Comparison of ENCODE assay signal across 15 cellular contexts in genomic region chr2:147577323-147578014, GRCh38.
A peak's percentile ranks its signal among the peaks of the same experiment; 100 is the strongest.
DNase-seq lines count a peak whose midpoint lies in the region; ATAC-seq, FAIRE-seq and TF ChIP-seq lines count a peak whose summit lies in the region.
"Had no signal": no experiment of that assay in that cellular context is flagged by ENCODE, and none has a peak within 500 bp of the region (broad histone marks: within the 10 kb centered on the region; RNA-seq: fewer than 3 reads in every experiment).

No MANE protein-coding gene starts in this region.

- no peak overlapping the region for H4K91ac ChIP-seq in neuronal stem cell (ENCODE audit: low read depth, low read length, poor library complexity)

- whole genome bisulfite sequencing in GM12878 (ENCODE audit: insufficient coverage, insufficient replicate concordance, low lambda C conversion rate, missing lambda C conversion rate), result 30% methylated on average over 8 of the region's 8 CpGs
- 59% methylated on average over 8 of the region's 8 CpGs for WGBS in liver
- no CpG with 5 or more reads among the region's 8 CpGs for WGBS in neuronal stem cell (ENCODE audit: extremely low coverage in 2 of 2, insufficient read length in 2 of 2, insufficient replicate concordance in 1 of 2), 2 donors

- TF ChIP-seq POLR2A in GM12878 (IDR thresholded peaks at IDR 0.05; ENCODE audit: low read depth, low read length), result no peak

- intact Hi-C loops in GM12878 (cut with micrococcal nuclease; ENCODE audit: unreplicated experiment), result no loop called here

- DNase-seq in GM12878 (ENCODE audit: low read depth, low spot score) (no peak), neuronal stem cell (ENCODE audit: low spot score) (no peak), HPDE6-E6E7 (ENCODE audit: extremely low spot score) (no peak), cortex of kidney (lab: John Stamatoyannopoulos, UW) (no peak)
- no peak for DNase-seq in activated naive CD4-positive, alpha-beta T cell (lab: John Stamatoyannopoulos, UW)
- DNase-seq: C1 segment of cervical spinal cord; Calu3; CD4-positive, alpha-beta T cell; DMS79; GM23248; H7 had no signal

- no peaks in the 10 kb centered on the region for H3K9me3 ChIP-seq in GM12878 (replicated peaks; ENCODE audit: control insufficient read depth, insufficient read depth, low read length)
- H3K9me3 ChIP-seq in liver (ENCODE audit: control insufficient read depth in 4 of 4, low read length in 3 of 4), result peaks cover 0 to 5% (median 0%) of the 10 kb centered on the region in 4 donors
- H3K9me3 ChIP-seq in neuronal stem cell (replicated peaks in 1 of 2; ENCODE audit: control insufficient read depth in 2 of 2, insufficient read depth in 1 of 2, low read depth in 1 of 2, low read length in 2 of 2), result no peaks in the 10 kb centered on the region

- no peak for TF ChIP-seq EP300 in GM12878 (IDR thresholded peaks at IDR 0.05; ENCODE audit: borderline replicate concordance in 1 of 2, control insufficient read depth in 1 of 2, low read depth in 2 of 2, low read length in 2 of 2)

- H2BK12ac ChIP-seq in neuronal stem cell (ENCODE audit: low read length), result no peak overlapping the region

- ATAC-seq in GM12878 (0 out of 3 replicates have a peak, but pooled peaks have one; percentile 31), GM21825 (IDR thresholded peaks at IDR 0.05; ENCODE audit: unreplicated experiment) (no peak)

- H2BK120ac ChIP-seq in neuronal stem cell (ENCODE audit: low read depth, low read length), result no peak overlapping the region

- H3K79me1 ChIP-seq in neuronal stem cell (ENCODE audit: low read depth, low read length), result no peaks in the 10 kb centered on the region

- H3K4ac ChIP-seq in neuronal stem cell (ENCODE audit: low read length), result no peak overlapping the region

- no peak overlapping the region for H3K23ac ChIP-seq in neuronal stem cell (ENCODE audit: low read depth, low read length, poor library complexity)

- RAD21 ChIA-PET in GM12878 (lab: Charles Lee; ENCODE audit: unreplicated experiment), result no interaction called here

- no peak overlapping the region for H2BK5ac ChIP-seq in neuronal stem cell (ENCODE audit: low read length)

- no peak overlapping the region for H2AK5ac ChIP-seq in neuronal stem cell (ENCODE audit: low read depth, low read length)

- no TSS peak for BruUV-seq in GM12878 (replicated peaks; lab: Mats Ljungman, UMichigan)

- no peak overlapping the region for H4K8ac ChIP-seq in neuronal stem cell (ENCODE audit: low read depth, low read length)

- CTCF ChIA-PET in GM12878 (lab: Yijun Ruan, JAX), result interaction anchor here (1.0 kb wide), 1 partner anchor 15 kb away, joined by 3 read pairs; no protein-coding TSS in a partner anchor

- no peaks in the 10 kb centered on the region for H3K27me3 ChIP-seq in GM12878 (replicated peaks in 1 of 2; ENCODE audit: control insufficient read depth in 2 of 2, insufficient read depth in 2 of 2, low read length in 1 of 2)
- H3K27me3 ChIP-seq in liver (ENCODE audit: control insufficient read depth in 4 of 4, insufficient read depth in 4 of 4, low read length in 3 of 4), result no peaks in the 10 kb centered on the region
- no peaks in the 10 kb centered on the region for H3K27me3 ChIP-seq in neuronal stem cell (ENCODE audit: control insufficient read depth in 3 of 3, insufficient read depth in 3 of 3, low read depth in 1 of 3, low read length in 3 of 3)

- H3K14ac ChIP-seq in neuronal stem cell (ENCODE audit: low read length), result no peak overlapping the region

- POLR2A ChIA-PET in GM12878 (lab: Charles Lee), result no interaction called here

- H3K9ac ChIP-seq in GM12878 (ENCODE audit: control insufficient read depth, insufficient read depth, low read length), result no peak overlapping the region
- no peak overlapping the region for H3K9ac ChIP-seq in liver (ENCODE audit: low read depth in 1 of 2, low read length in 2 of 2)
- no peak overlapping the region for H3K9ac ChIP-seq in neuronal stem cell (ENCODE audit: low read depth, low read length, poor library complexity)
- H3K9ac ChIP-seq: GM23248 had no signal

- SMC1A ChIA-PET in GM12878 (lab: Charles Lee; ENCODE audit: uncharacterized antibody, unreplicated experiment), result interaction anchor here (0.6 kb wide), 1 partner anchor 444 kb away, joined by 3 read pairs; no protein-coding TSS in a partner anchor

- no peak overlapping the region for H3K4me2 ChIP-seq in GM12878 (ENCODE audit: control insufficient read depth, insufficient read depth)
- H3K4me2 ChIP-seq in neuronal stem cell (ENCODE audit: insufficient read depth, low read length, poor library complexity, severe bottlenecking), result no peak overlapping the region

- H3K79me2 ChIP-seq in GM12878 (ENCODE audit: control insufficient read depth, insufficient read depth, low read length), result no peaks in the 10 kb centered on the region

- H2BK15ac ChIP-seq in neuronal stem cell (ENCODE audit: low read length), result no peak overlapping the region

- in situ Hi-C loops in GM12878 (cut with MboI), result no loop called here

- H3K27ac ChIP-seq in GM12878 (ENCODE audit: control insufficient read depth, insufficient read depth) (no peak overlapping the region), liver (ENCODE audit: low read depth in 1 of 2, low read length in 2 of 2) (no peak overlapping the region), neuronal stem cell (replicated peaks; ENCODE audit: low read length) (no peak overlapping the region)
- H3K27ac ChIP-seq: GM23248 had no signal

- no peaks in the 10 kb centered on the region for H3K36me3 ChIP-seq in GM12878 (ENCODE audit: control insufficient read depth in 2 of 2, insufficient read depth in 2 of 2, low read length in 1 of 2)
- H3K36me3 ChIP-seq in liver (ENCODE audit: control insufficient read depth in 4 of 4, insufficient read depth in 3 of 4, low read depth in 1 of 4, low read length in 3 of 4), result no peaks in the 10 kb centered on the region
- H3K36me3 ChIP-seq in neuronal stem cell (replicated peaks in 1 of 2; ENCODE audit: control insufficient read depth in 2 of 2, insufficient read depth in 2 of 2, low read length in 2 of 2), result no peaks in the 10 kb centered on the region

- H3K18ac ChIP-seq in neuronal stem cell (ENCODE audit: low read length), result no peak overlapping the region

- FAIRE-seq in GM12878 (lab: Jason Lieb, UNC), result no peak
- FAIRE-seq: A204.1, GM12891 had no signal

- no peak overlapping the region for H2AFZ ChIP-seq in GM12878 (ENCODE audit: control insufficient read depth, low read depth, low read length)
- peak overlapping the region; percentile 7 for H2AFZ ChIP-seq in neuronal stem cell (ENCODE audit: low read length)
- H2AFZ ChIP-seq: GM23248 had no signal

- H4K20me1 ChIP-seq in GM12878 (ENCODE audit: control insufficient read depth, insufficient read depth), result no peaks in the 10 kb centered on the region

- H3K4me3 ChIP-seq in GM12878 (no peak overlapping the region), liver (ENCODE audit: low read depth in 1 of 3, low read length in 3 of 3) (no peak overlapping the region), neuronal stem cell (ENCODE audit: low read length in 2 of 2) (no peak overlapping the region)
- H3K4me3 ChIP-seq: GM23248 had no signal

- no peaks in the 10 kb centered on the region for H3K4me1 ChIP-seq in GM12878 (ENCODE audit: control insufficient read depth, insufficient read depth, low read length)
- peaks cover 0 to 5% (median 2%) of the 10 kb centered on the region in 4 donors for H3K4me1 ChIP-seq in liver (ENCODE audit: control insufficient read depth in 4 of 4, insufficient read depth in 4 of 4, low read length in 3 of 4)
- no peaks in the 10 kb centered on the region for H3K4me1 ChIP-seq in neuronal stem cell (ENCODE audit: control insufficient read depth in 2 of 2, insufficient read depth in 1 of 2, low read depth in 1 of 2, low read length in 2 of 2)

- TF ChIP-seq CTCF in GM12878 (IDR thresholded peaks at IDR 0.05 in 2 of 3, conservative IDR thresholded peaks at IDR 0.05 in 1 of 3; ENCODE audit: control insufficient read depth in 2 of 3, extremely low read depth in 1 of 3, insufficient read depth in 1 of 3, low read depth in 3 of 3, low read length in 3 of 3) (no peak), liver (IDR thresholded peaks at IDR 0.05; ENCODE audit: low read depth, low read length, missing input control) (no peak)

- TF ChIP-seq RAD21 in GM12878 (IDR thresholded peaks at IDR 0.05; ENCODE audit: insufficient read depth, low read depth, low read length), result no peak
- TF ChIP-seq RAD21 in liver (IDR thresholded peaks at IDR 0.05), result peak in 1 of 2 donors; percentile 4

TF ChIP-seq in GM12878, 131 proteins besides CTCF, POLR2A, EP300 and RAD21:
- TF ChIP-seq NR2C2 (IDR thresholded peaks at IDR 0.05; ENCODE audit: borderline replicate concordance, control insufficient read depth, insufficient read length, low read depth) (no peak), PML (IDR thresholded peaks at IDR 0.05; ENCODE audit: low read length) (no peak), POLR2AphosphoS2 (IDR thresholded peaks at IDR 0.05; ENCODE audit: low read depth, low read length) (no peak), YBX1 (IDR thresholded peaks at IDR 0.05) (no peak), USF2 (IDR thresholded peaks at IDR 0.05; ENCODE audit: borderline replicate concordance, low read depth, low read length) (no peak), JUND (IDR thresholded peaks at IDR 0.05; ENCODE audit: low read depth, low read length) (no peak), ZNF217 (IDR thresholded peaks at IDR 0.05) (no peak)
TF ChIP-seq in GM12878: peak in this region for 0.

TF ChIP-seq in liver, 16 proteins besides CTCF, POLR2A, EP300 and RAD21 (continues in another document):
- TF ChIP-seq NR2F2 (IDR thresholded peaks at IDR 0.05) (peak; percentile 83), RXRA (IDR thresholded peaks at IDR 0.05) (peak; percentile 39 to 72), HNF4A (conservative IDR thresholded peaks at IDR 0.05) (peak; percentile 16 to 61)
